In genomic region chr11:34629711-34630110, GRCh38 we compare ENCODE assay signal across 1 cellular context.
TF ChIP-seq lines count a peak whose summit lies in the region.

No MANE protein-coding gene starts in this region.

TF ChIP-seq in GM12878, 131 proteins besides CTCF, POLR2A, EP300 and RAD21:
- no peak for TF ChIP-seq USF1 (IDR thresholded peaks at IDR 0.05; ENCODE audit: borderline replicate concordance, extremely low read length, insufficient read depth, low read depth, low read length)
- no peak for TF ChIP-seq ZZZ3 (IDR thresholded peaks at IDR 0.05; ENCODE audit: control insufficient read depth, insufficient read length, low read depth)
- no peak for TF ChIP-seq SIX5 (IDR thresholded peaks at IDR 0.05; ENCODE audit: low read depth, low read length, severe bottlenecking)
- no peak for TF ChIP-seq NFIC (IDR thresholded peaks at IDR 0.05; ENCODE audit: low read depth, low read length)
- no peak for TF ChIP-seq POU2F2 (IDR thresholded peaks at IDR 0.05; ENCODE audit: borderline replicate concordance, low read depth, low read length)
- TF ChIP-seq ZNF207 (IDR thresholded peaks at IDR 0.05; ENCODE audit: borderline replicate concordance) = no peak
- no peak for TF ChIP-seq MYC (IDR thresholded peaks at IDR 0.05; ENCODE audit: insufficient read depth, insufficient read length, insufficient replicate concordance, low read length, severe bottlenecking)
- no peak for TF ChIP-seq LARP7 (IDR thresholded peaks at IDR 0.05)
